ENCODE assay signal across 1 cellular context in genomic region chr10:116385994-116386809, GRCh38.
TF ChIP-seq lines count a peak whose summit lies in the region.

No MANE protein-coding gene starts in this region.

TF ChIP-seq in GM23338, 12 proteins besides CTCF, POLR2A, EP300 and RAD21 (continued from another document):
- TF ChIP-seq ZNF462 (CRISPR knock-in tag; IDR thresholded peaks at IDR 0.05) = no peak
- no peak for TF ChIP-seq NANOG (IDR thresholded peaks at IDR 0.05; ENCODE audit: borderline replicate concordance)
- no peak for TF ChIP-seq ETS1 (IDR thresholded peaks at IDR 0.05)
- no peak for TF ChIP-seq ZNF331 (CRISPR knock-in tag; IDR thresholded peaks at IDR 0.05; ENCODE audit: low read depth)
- no peak for TF ChIP-seq CREB1 (CRISPR knock-in tag; IDR thresholded peaks at IDR 0.05; ENCODE audit: low read depth)
- no peak for TF ChIP-seq EZH2phosphoT487 (IDR thresholded peaks at IDR 0.05; ENCODE audit: unreplicated experiment)
- TF ChIP-seq JUNB (IDR thresholded peaks at IDR 0.05; ENCODE audit: unreplicated experiment) = no peak
- TF ChIP-seq EZH2 (IDR thresholded peaks at IDR 0.05; ENCODE audit: low read depth, unreplicated experiment) = no peak
